ENCODE assay signal across 2 cellular contexts in the genomic region with DNA sequence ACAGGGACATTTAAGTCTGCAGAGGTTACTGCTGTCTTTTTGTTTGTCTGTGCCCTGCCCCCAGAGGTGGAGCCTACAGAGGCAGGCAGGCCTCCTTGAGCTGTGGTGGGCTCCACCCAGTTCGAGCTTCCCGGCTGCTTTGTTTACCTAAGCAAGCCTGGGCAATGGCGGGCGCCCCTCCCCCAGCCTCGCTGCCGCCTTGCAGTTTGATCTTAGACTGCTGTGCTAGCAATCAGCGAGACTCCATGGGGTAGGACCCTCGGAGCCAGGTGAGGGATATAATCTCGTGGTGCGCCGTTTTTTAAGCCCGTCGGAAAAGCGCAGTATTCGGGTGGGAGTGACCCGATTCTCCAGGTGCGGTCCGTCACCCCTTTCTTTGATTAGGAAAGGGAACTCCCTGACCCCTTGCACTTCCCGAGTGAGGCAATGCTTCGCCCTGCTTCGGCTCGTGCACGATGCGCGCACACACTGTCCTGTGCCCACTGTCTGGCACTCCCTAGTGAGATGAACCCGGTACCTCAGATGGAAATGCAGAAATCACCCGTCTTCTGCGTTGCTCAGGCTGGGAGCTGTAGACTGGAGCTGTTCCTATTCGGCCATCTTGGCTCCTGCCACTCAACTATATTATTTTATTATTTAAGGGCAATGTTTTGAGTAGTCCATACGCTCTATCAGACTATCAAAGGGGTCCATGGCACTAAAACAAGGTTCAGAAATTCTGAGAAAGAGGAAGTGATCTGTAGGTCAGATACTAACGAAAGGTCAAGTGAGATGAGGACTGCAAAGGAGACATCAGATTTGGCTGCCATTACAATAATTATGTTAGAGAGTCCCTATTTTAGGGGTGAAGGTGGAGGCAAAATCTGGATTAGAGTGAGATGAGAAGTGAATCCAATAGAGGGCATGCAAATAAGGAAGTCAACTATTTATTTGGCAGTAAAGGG.
A peak's percentile ranks its signal among the peaks of the same experiment; 100 is the strongest.
TF ChIP-seq lines count a peak whose summit lies in the region.

No MANE protein-coding gene starts in this region.

TF ChIP-seq in GM12891, 5 proteins besides CTCF, POLR2A, EP300 and RAD21:
- TF ChIP-seq SPI1 (IDR thresholded peaks at IDR 0.05; ENCODE audit: low read depth, low read length), result peak; percentile 44

TF ChIP-seq in K562, 482 proteins besides CTCF, POLR2A, EP300 and RAD21:
- TF ChIP-seq YY1 (IDR thresholded peaks at IDR 0.05; ENCODE audit: borderline replicate concordance in 1 of 3, control insufficient read depth in 1 of 3, extremely low read depth in 1 of 3, insufficient read depth in 3 of 3, insufficient read length in 1 of 3, insufficient replicate concordance in 2 of 3, low read depth in 1 of 3, low read length in 2 of 3) (peak in 1 of 3 experiments; percentile 57), NFRKB (IDR thresholded peaks at IDR 0.05; ENCODE audit: low read depth) (peak; percentile 54; the same call in 1 of the 2 replicates), CXXC5 (CRISPR knock-in tag; IDR thresholded peaks at IDR 0.05) (0 out of 2 replicates have a peak, but pooled peaks have one; percentile 20), ESRRA (IDR thresholded peaks at IDR 0.05; ENCODE audit: borderline replicate concordance, low read depth) (peak; percentile 29; the same call in 1 of the 2 replicates), FOXK2 (conservative IDR thresholded peaks at IDR 0.05 in 1 of 2, IDR thresholded peaks at IDR 0.05 in 1 of 2; ENCODE audit: low read depth in 2 of 2) (peak; percentile 61 to 79; a peak in 2 of 4 replicates), LEF1 (IDR thresholded peaks at IDR 0.05) (0 out of 2 replicates have a peak, but pooled peaks have one; percentile 28), L3MBTL2 (IDR thresholded peaks at IDR 0.05) (0 out of 2 replicates have a peak, but pooled peaks have one; percentile 7), FOXA3 (CRISPR knock-in tag; conservative IDR thresholded peaks at IDR 0.05 in 1 of 2, IDR thresholded peaks at IDR 0.05 in 1 of 2) (peak; percentile 84 to 85), CTBP1 (IDR thresholded peaks at IDR 0.05; ENCODE audit: borderline replicate concordance) (0 out of 2 replicates have a peak, but pooled peaks have one; percentile 41), RB1 (IDR thresholded peaks at IDR 0.05; ENCODE audit: low read depth) (0 out of 2 replicates have a peak, but pooled peaks have one; percentile 28), SPI1 (IDR thresholded peaks at IDR 0.05; ENCODE audit: borderline replicate concordance, low read depth, low read length) (peak; percentile 89), TRIM24 (IDR thresholded peaks at IDR 0.05) (peak in 1 of 2 experiments; percentile 33; a peak in 1 of 4 replicates)
- TF ChIP-seq, protein P1, sequence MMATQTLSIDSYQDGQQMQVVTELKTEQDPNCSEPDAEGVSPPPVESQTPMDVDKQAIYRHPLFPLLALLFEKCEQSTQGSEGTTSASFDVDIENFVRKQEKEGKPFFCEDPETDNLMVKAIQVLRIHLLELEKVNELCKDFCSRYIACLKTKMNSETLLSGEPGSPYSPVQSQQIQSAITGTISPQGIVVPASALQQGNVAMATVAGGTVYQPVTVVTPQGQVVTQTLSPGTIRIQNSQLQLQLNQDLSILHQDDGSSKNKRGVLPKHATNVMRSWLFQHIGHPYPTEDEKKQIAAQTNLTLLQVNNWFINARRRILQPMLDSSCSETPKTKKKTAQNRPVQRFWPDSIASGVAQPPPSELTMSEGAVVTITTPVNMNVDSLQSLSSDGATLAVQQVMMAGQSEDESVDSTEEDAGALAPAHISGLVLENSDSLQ (IDR thresholded peaks at IDR 0.05), result peak; percentile 46; the same call in 1 of the 2 replicates
